In the genomic region with DNA sequence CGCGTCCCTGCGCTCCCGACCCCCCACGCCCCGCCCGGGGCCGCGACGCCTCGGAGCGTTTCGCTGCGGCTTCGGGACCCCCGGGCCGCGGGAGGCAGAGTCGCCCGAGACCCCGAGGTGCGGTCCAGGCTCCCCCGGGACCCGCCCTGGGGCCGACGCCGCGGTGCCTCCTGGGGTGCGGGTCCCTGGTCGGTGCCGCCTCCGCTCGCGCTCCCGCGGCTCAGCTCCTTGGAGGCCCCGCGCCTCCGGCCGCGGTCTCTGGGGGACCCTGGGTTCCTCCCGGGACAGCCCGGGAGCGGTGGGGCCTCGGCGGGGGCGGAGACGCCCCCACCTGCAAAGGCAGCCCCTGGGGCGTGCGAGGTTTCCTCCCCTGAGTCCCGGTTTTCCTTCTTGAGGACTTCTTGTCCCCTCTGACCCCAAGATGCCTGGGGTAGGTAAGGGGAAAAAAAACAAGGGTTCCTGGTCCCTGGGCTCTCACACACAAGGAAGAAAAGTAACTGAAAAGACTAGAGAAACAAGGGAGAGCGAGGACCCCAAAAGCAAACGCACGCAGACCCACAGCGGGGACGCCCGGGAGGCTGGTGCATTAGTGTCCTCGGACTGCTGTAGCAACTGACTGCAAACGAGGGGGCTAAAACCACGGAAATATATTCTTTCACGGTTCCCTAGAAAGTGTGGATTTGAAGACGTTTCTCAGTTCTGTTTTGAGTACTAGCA, we compare ENCODE assay signal across 8 cellular contexts. TPM values are rescaled to one million over a fixed set of nuclear protein-coding genes. Genes with fewer than 3 reads are reported as not detected.
A peak's percentile ranks its signal among the peaks of the same experiment; 100 is the strongest.
DNase-seq lines count a peak whose midpoint lies in the region; ATAC-seq and TF ChIP-seq lines count a peak whose summit lies in the region.

No MANE protein-coding gene starts in this region.

- H3K27me3 Mint-ChIP-seq in activated CD4-positive, alpha-beta T cell treated with anti-CD3 and anti-CD28 coated beads for 36 hours, result no peaks in the 10 kb centered on the region
- no peaks in the 10 kb centered on the region for H3K27me3 Mint-ChIP-seq in naive thymus-derived CD8-positive, alpha-beta T cell

- peaks cover 2% of the 10 kb centered on the region for H3K9me3 Mint-ChIP-seq in activated CD4-positive, alpha-beta T cell treated with anti-CD3 and anti-CD28 coated beads for 36 hours (ENCODE audit: low read depth)
- H3K9me3 Mint-ChIP-seq in naive thymus-derived CD8-positive, alpha-beta T cell, result peaks cover 0 to 28% (median 3%) of the 10 kb centered on the region in 9 donors

- no peak for TF ChIP-seq CTCF in LNCaP clone FGC (IDR thresholded peaks at IDR 0.05; ENCODE audit: control insufficient read depth, extremely low read depth, insufficient read depth)

- no peak for ATAC-seq in activated CD4-positive, alpha-beta T cell treated with anti-CD3 and anti-CD28 coated beads for 36 hours
- ATAC-seq in naive thymus-derived CD8-positive, alpha-beta T cell, result no peak
- ATAC-seq in HG02588 (IDR thresholded peaks at IDR 0.05; ENCODE audit: unreplicated experiment), result no peak

- peaks cover 11% of the 10 kb centered on the region for H3K4me1 Mint-ChIP-seq in activated CD4-positive, alpha-beta T cell treated with anti-CD3 and anti-CD28 coated beads for 36 hours
- H3K4me1 Mint-ChIP-seq in naive thymus-derived CD8-positive, alpha-beta T cell, result peaks cover 12 to 37% (median 23%) of the 10 kb centered on the region in 4 donors

- peak overlapping the region; percentile 68 for H3K4me3 Mint-ChIP-seq in activated CD4-positive, alpha-beta T cell treated with anti-CD3 and anti-CD28 coated beads for 36 hours
- peak overlapping the region; percentile 62 to 87 (median 79) for H3K4me3 Mint-ChIP-seq in naive thymus-derived CD8-positive, alpha-beta T cell

- POLR2A ChIA-PET in activated CD4-positive, alpha-beta T cell treated with anti-CD3 and anti-CD28 coated beads for 36 hours (lab: Charles Lee), result interaction anchor here (1.6 kb wide), 1 partner anchor 109 kb away, joined by 7 read pairs; no protein-coding TSS in a partner anchor
- POLR2A ChIA-PET in naive thymus-derived CD8-positive, alpha-beta T cell (lab: Charles Lee), result interaction anchor here (1.0 to 2.0 kb wide), 8 partner anchors 14 to 109 kb away, joined by 3 to 11 read pairs (median 5); a partner anchor contains a TSS

- CTCF ChIA-PET in activated CD4-positive, alpha-beta T cell treated with anti-CD3 and anti-CD28 coated beads for 36 hours (lab: Charles Lee), result interaction anchor here (1.0 to 1.6 kb wide), 7 partner anchors 9 to 108 kb away, joined by 3 to 9 read pairs (median 4); a partner anchor contains a TSS

- intact Hi-C loops in activated CD4-positive, alpha-beta T cell treated with anti-CD3 and anti-CD28 coated beads for 36 hours (cut with DNase I, micrococcal nuclease), result loop anchor here (1.0 to 2.0 kb wide), 10 partner anchors 23 to 606 kb away; a partner anchor contains a TSS

- H3K36me3 Mint-ChIP-seq in activated CD4-positive, alpha-beta T cell treated with anti-CD3 and anti-CD28 coated beads for 36 hours (ENCODE audit: low read depth), result peaks cover 16% of the 10 kb centered on the region
- peaks cover 4 to 21% (median 5%) of the 10 kb centered on the region in 3 donors for H3K36me3 Mint-ChIP-seq in naive thymus-derived CD8-positive, alpha-beta T cell

- peak; percentile 32 for DNase-seq in activated CD4-positive, alpha-beta T cell treated with anti-CD3 and anti-CD28 coated beads for 36 hours
- DNase-seq in activated CD4-positive, alpha-beta T cell treated with anti-CD3 and anti-CD28 coated beads for 4 hours, result no peak
- DNase-seq in LNCaP clone FGC (ENCODE audit: low read depth) (no peak), ecto neural progenitor cell (ENCODE audit: low spot score) (peak; percentile 54), cerebellar cortex (ENCODE audit: low spot score) (no peak), NCI-H2227 (lab: John Stamatoyannopoulos, UW; ENCODE audit: unreplicated experiment) (no peak)
- DNase-seq in naive thymus-derived CD8-positive, alpha-beta T cell, result no peak

- H3K27ac Mint-ChIP-seq in activated CD4-positive, alpha-beta T cell treated with anti-CD3 and anti-CD28 coated beads for 36 hours, result no peak overlapping the region
- peak overlapping the region in 9 of 10 donors; percentile 5 to 79 (median 45) for H3K27ac Mint-ChIP-seq in naive thymus-derived CD8-positive, alpha-beta T cell

- peak overlapping the region; percentile 61 for H3K4me3 ChIP-seq in LNCaP clone FGC (ENCODE audit: low read depth, low read length)

RNA-seq across cellular contexts. Expression of a gene that starts 0.7 kb away (rescaled TPM):
- 1 to 10 TPM; 1.9 TPM for total RNA-seq in activated CD4-positive, alpha-beta T cell treated with anti-CD3 and anti-CD28 coated beads for 36 hours
- total RNA-seq in naive thymus-derived CD8-positive, alpha-beta T cell, result 1 to 10 TPM; 7.4 to 8.7 TPM
- polyA plus RNA-seq in naive thymus-derived CD8-positive, alpha-beta T cell, result 1 to 10 TPM; 1.0 to 3.4 (median 2.2) TPM

RNA-seq across cellular contexts. Expression of a gene that starts 22.3 kb away (rescaled TPM):
- total RNA-seq in activated CD4-positive, alpha-beta T cell treated with anti-CD3 and anti-CD28 coated beads for 36 hours, result 1 to 10 TPM; 1.9 to 2.3 TPM
- 1 to 10 TPM; 7.6 to 7.8 TPM for total RNA-seq in naive thymus-derived CD8-positive, alpha-beta T cell
- polyA plus RNA-seq in naive thymus-derived CD8-positive, alpha-beta T cell, result 1 to 10 TPM; 3.6 to 8.3 (median 4.5) TPM

RNA-seq across cellular contexts. Expression of a gene that starts 25.1 kb away (rescaled TPM):
- total RNA-seq in activated CD4-positive, alpha-beta T cell treated with anti-CD3 and anti-CD28 coated beads for 36 hours, result not detected
- not detected for total RNA-seq in naive thymus-derived CD8-positive, alpha-beta T cell
- polyA plus RNA-seq in naive thymus-derived CD8-positive, alpha-beta T cell, result not detected

RNA-seq across cellular contexts. Expression of a gene that starts 56.7 kb away (rescaled TPM):
- total RNA-seq in activated CD4-positive, alpha-beta T cell treated with anti-CD3 and anti-CD28 coated beads for 36 hours, result 100 to 1,000 TPM; 135 to 144 TPM
- total RNA-seq in naive thymus-derived CD8-positive, alpha-beta T cell, result 10 to 100 TPM; 33.0 to 40.6 TPM
- 10 to 100 TPM; 28.8 to 38.6 (median 37.8) TPM for polyA plus RNA-seq in naive thymus-derived CD8-positive, alpha-beta T cell

RNA-seq across cellular contexts. Expression of a gene that starts 58.7 kb away (rescaled TPM):
- 1 to 10 TPM; 5.9 to 7.1 TPM for total RNA-seq in activated CD4-positive, alpha-beta T cell treated with anti-CD3 and anti-CD28 coated beads for 36 hours
- total RNA-seq in naive thymus-derived CD8-positive, alpha-beta T cell, result 1 to 10 TPM; 3.0 to 3.6 TPM
- 1 to 10 TPM; 1.7 to 2.9 (median 1.8) TPM for polyA plus RNA-seq in naive thymus-derived CD8-positive, alpha-beta T cell

Comparison
In these comparisons a context has a peak if more than half of its experiments do, and no peak if none do; other contexts are left out.
1. DNase-seq: peak in activated CD4-positive, alpha-beta T cell treated with anti-CD3 and anti-CD28 coated beads for 36 hours (single experiment) and ecto neural progenitor cell (single experiment); none in activated CD4-positive, alpha-beta T cell treated with anti-CD3 and anti-CD28 coated beads for 4 hours (0 of 2), LNCaP clone FGC (single experiment), naive thymus-derived CD8-positive, alpha-beta T cell (0 of 10), cerebellar cortex (single experiment) and NCI-H2227 (single experiment).